13 cellular contexts compared by ENCODE assay signal in the genomic region with DNA sequence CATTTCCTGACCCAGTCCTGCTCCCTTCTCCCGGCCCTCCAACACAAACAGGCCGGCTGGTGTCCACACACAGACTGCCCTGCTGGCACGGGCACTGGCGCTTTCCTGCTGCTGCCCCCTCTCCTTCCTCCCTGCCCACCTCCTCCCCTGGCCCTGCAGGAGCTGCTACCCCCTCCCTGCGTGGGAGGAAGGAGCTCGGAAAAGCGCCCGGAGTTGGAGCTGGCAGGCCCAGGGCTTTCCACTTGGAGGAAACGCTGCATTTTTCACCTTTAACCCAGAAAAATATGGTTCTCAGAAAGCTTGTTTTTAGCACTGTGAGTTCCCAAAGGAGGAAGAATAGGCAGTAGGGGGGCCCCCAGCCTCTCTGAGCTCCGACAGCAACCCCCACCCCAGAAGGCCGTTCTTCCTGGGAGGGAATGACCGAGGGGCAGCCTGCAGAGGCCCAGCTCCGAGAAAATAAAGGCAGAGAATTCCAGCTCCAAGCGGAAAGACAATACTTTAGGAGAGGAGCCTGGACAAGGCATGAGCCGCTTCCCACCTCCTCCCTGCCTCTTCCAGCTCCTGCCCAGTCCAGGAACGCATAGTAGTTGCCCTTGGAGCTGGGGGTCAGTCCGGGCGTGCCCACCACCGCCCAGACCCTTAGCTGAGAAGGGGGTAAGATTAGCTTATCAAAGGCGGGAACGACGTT.
A peak's percentile ranks its signal among the peaks of the same experiment; 100 is the strongest.
DNase-seq lines count a peak whose midpoint lies in the region; ATAC-seq and TF ChIP-seq lines count a peak whose summit lies in the region.
"Had no signal": no experiment of that assay in that cellular context is flagged by ENCODE, and none has a peak within 500 bp of the region (broad histone marks: within the 10 kb centered on the region; RNA-seq: fewer than 3 reads in every experiment).

No MANE protein-coding gene starts in this region.

- H3K9me3 Mint-ChIP-seq in natural killer cell treated with Interleukin-12 subunit alpha and Interleukin-12 subunit beta and Interleukin-15 and Interleukin-18, amount 100 ng/mL, for 72 hours: no peaks in the 10 kb centered on the region
- H3K9me3 Mint-ChIP-seq in activated CD4-positive, alpha-beta memory T cell treated with anti-CD3 and anti-CD28 coated beads, Interleukin-2, amount 10 ng/mL, durations not matched to agents 7 days and 5 days: no peaks in the 10 kb centered on the region
- H3K9me3 Mint-ChIP-seq: activated naive CD4-positive, alpha-beta T cell treated with anti-CD3 and anti-CD28 coated beads, Interleukin-2, amount 50 U/mL, for 72 hours had no signal

- peak overlapping the region; percentile 86 to 94 for H3K27ac ChIP-seq in ovary

- TF ChIP-seq EP300 in ovary (IDR thresholded peaks at IDR 0.05): peak; percentile 57

- H3K36me3 Mint-ChIP-seq in natural killer cell treated with Interleukin-12 subunit alpha and Interleukin-12 subunit beta and Interleukin-15 and Interleukin-18, amount 100 ng/mL, for 72 hours: peaks cover 1% of the 10 kb centered on the region
- no peaks in the 10 kb centered on the region for H3K36me3 Mint-ChIP-seq in activated CD4-positive, alpha-beta memory T cell treated with anti-CD3 and anti-CD28 coated beads, Interleukin-2, amount 10 ng/mL, durations not matched to agents 7 days and 5 days (ENCODE audit: low read depth)
- H3K36me3 Mint-ChIP-seq: activated naive CD4-positive, alpha-beta T cell treated with anti-CD3 and anti-CD28 coated beads, Interleukin-2, amount 50 U/mL, for 72 hours had no signal

- POLR2A ChIA-PET in activated CD4-positive, alpha-beta memory T cell treated with anti-CD3 and anti-CD28 coated beads, Interleukin-2, amount 10 ng/mL, durations not matched to agents 7 days and 5 days (lab: Charles Lee): no interaction called here

- no peaks in the 10 kb centered on the region for H3K36me3 ChIP-seq in ovary

- peaks cover 49% of the 10 kb centered on the region for H3K4me1 ChIP-seq in ovary (ENCODE audit: insufficient read depth)

- H3K4me3 ChIP-seq in ovary: peak overlapping the region; percentile 7
- H3K4me3 ChIP-seq: mucosa of descending colon had no signal

- H3K9me3 ChIP-seq in ovary: no peaks in the 10 kb centered on the region
- H3K9me3 ChIP-seq: mucosa of descending colon had no signal

- H3K27ac Mint-ChIP-seq in natural killer cell treated with Interleukin-12 subunit alpha and Interleukin-12 subunit beta and Interleukin-15 and Interleukin-18, amount 100 ng/mL, for 72 hours: no peak overlapping the region
- H3K27ac Mint-ChIP-seq in activated CD4-positive, alpha-beta memory T cell treated with anti-CD3 and anti-CD28 coated beads, Interleukin-2, amount 10 ng/mL, durations not matched to agents 7 days and 5 days: no peak overlapping the region
- H3K27ac Mint-ChIP-seq: activated naive CD4-positive, alpha-beta T cell treated with anti-CD3 and anti-CD28 coated beads, Interleukin-2, amount 50 U/mL, for 72 hours had no signal

- ATAC-seq in left cardiac atrium: peak; percentile 56 to 62
- ATAC-seq in natural killer cell treated with Interleukin-12 subunit alpha and Interleukin-12 subunit beta and Interleukin-15 and Interleukin-18, amount 100 ng/mL, for 72 hours: no peak
- ATAC-seq: activated naive CD4-positive, alpha-beta T cell treated with anti-CD3 and anti-CD28 coated beads, Interleukin-2, amount 50 U/mL, for 72 hours; stimulated activated naive CD8-positive, alpha-beta T cell treated with anti-CD3 and anti-CD28 coated beads, Interleukin-15, Interleukin-2, amounts not matched to agents 100 U/mL and 50 U/mL, for 24 hours had no signal

- H3K4me3 Mint-ChIP-seq in natural killer cell treated with Interleukin-12 subunit alpha and Interleukin-12 subunit beta and Interleukin-15 and Interleukin-18, amount 100 ng/mL, for 72 hours: no peak overlapping the region
- H3K4me3 Mint-ChIP-seq in activated CD4-positive, alpha-beta memory T cell treated with anti-CD3 and anti-CD28 coated beads, Interleukin-2, amount 10 ng/mL, durations not matched to agents 7 days and 5 days: no peak overlapping the region

- H3K4me1 Mint-ChIP-seq in natural killer cell treated with Interleukin-12 subunit alpha and Interleukin-12 subunit beta and Interleukin-15 and Interleukin-18, amount 100 ng/mL, for 72 hours (ENCODE audit: low read depth in 2 of 2): peaks cover under 1 to 2% of the 10 kb centered on the region in 2 donors
- H3K4me1 Mint-ChIP-seq in activated CD4-positive, alpha-beta memory T cell treated with anti-CD3 and anti-CD28 coated beads, Interleukin-2, amount 10 ng/mL, durations not matched to agents 7 days and 5 days: no peaks in the 10 kb centered on the region

- DNase-seq in A172 (ENCODE audit: low spot score) (peak; percentile 39), amygdala (lab: John Stamatoyannopoulos, UW) (peak in 36 of 56 donors; percentile 14 to 79 (median 46)), left cardiac atrium (peak; percentile 79), ovary (peak; percentile 79 to 90 (median 87)), amniotic stem cell (lab: John Stamatoyannopoulos, UW) (no peak), NCI-H187 (lab: John Stamatoyannopoulos, UW) (no peak)
- no peak for DNase-seq in natural killer cell treated with Interleukin-12 subunit alpha and Interleukin-12 subunit beta and Interleukin-15 and Interleukin-18, amount 100 ng/mL, for 72 hours (ENCODE audit: low spot score)
- DNase-seq in activated CD4-positive, alpha-beta memory T cell treated with anti-CD3 and anti-CD28 coated beads, Interleukin-2, amount 10 ng/mL, durations not matched to agents 7 days and 5 days: no peak
- DNase-seq: MV-4-11; stimulated activated naive CD8-positive, alpha-beta T cell treated with anti-CD3 and anti-CD28 coated beads, Interleukin-15, Interleukin-2, amounts not matched to agents 100 U/mL and 50 U/mL, for 24 hours; T-helper 2 cell had no signal

- TF ChIP-seq CTCF in ovary (IDR thresholded peaks at IDR 0.05): no peak

- TF ChIP-seq POLR2A in ovary (IDR thresholded peaks at IDR 0.05): no peak

- CTCF ChIA-PET in activated CD4-positive, alpha-beta memory T cell treated with anti-CD3 and anti-CD28 coated beads, Interleukin-2, amount 10 ng/mL, durations not matched to agents 7 days and 5 days (lab: Charles Lee): interaction anchor here (0.6 to 2.9 kb wide), 2 partner anchors 23 to 26 kb away, joined by 3 to 9 read pairs; no protein-coding TSS in a partner anchor

- intact Hi-C loops in left cardiac atrium (cut with DNase I): no loop called here
- intact Hi-C loops in ovary (cut with DNase I): loop anchor here in 2 of 4 donors (2.0 to 10.0 kb wide), 2 partner anchors 87 to 89 kb away; partner anchors contain the start of gene LIFR (in 2 of the 2)

- 3 to 5% (median 3%) methylated on average over 22 of the region's 22 CpGs for WGBS in ovary, 3 donors

- H3K27me3 ChIP-seq in ovary: no peaks in the 10 kb centered on the region

- peaks cover 17 to 25% of the 10 kb centered on the region in 2 donors for H3K27me3 Mint-ChIP-seq in natural killer cell treated with Interleukin-12 subunit alpha and Interleukin-12 subunit beta and Interleukin-15 and Interleukin-18, amount 100 ng/mL, for 72 hours
- H3K27me3 Mint-ChIP-seq in activated CD4-positive, alpha-beta memory T cell treated with anti-CD3 and anti-CD28 coated beads, Interleukin-2, amount 10 ng/mL, durations not matched to agents 7 days and 5 days: peaks cover 16% of the 10 kb centered on the region

Comparison
In these comparisons a context has a peak if more than half of its experiments do, and no peak if none do; other contexts are left out.
1. DNase-seq: peak in A172 (single experiment), amygdala (36 of 56), left cardiac atrium (single experiment) and ovary (5 of 5); none in natural killer cell treated with Interleukin-12 subunit alpha and Interleukin-12 subunit beta and Interleukin-15 and Interleukin-18, amount 100 ng/mL, for 72 hours (single experiment), amniotic stem cell (single experiment), NCI-H187 (0 of 2) and activated CD4-positive, alpha-beta memory T cell treated with anti-CD3 and anti-CD28 coated beads, Interleukin-2, amount 10 ng/mL, durations not matched to agents 7 days and 5 days (single experiment).
2. ATAC-seq: peak in left cardiac atrium (2 of 2); none in natural killer cell treated with Interleukin-12 subunit alpha and Interleukin-12 subunit beta and Interleukin-15 and Interleukin-18, amount 100 ng/mL, for 72 hours (0 of 2).